In the genomic region with DNA sequence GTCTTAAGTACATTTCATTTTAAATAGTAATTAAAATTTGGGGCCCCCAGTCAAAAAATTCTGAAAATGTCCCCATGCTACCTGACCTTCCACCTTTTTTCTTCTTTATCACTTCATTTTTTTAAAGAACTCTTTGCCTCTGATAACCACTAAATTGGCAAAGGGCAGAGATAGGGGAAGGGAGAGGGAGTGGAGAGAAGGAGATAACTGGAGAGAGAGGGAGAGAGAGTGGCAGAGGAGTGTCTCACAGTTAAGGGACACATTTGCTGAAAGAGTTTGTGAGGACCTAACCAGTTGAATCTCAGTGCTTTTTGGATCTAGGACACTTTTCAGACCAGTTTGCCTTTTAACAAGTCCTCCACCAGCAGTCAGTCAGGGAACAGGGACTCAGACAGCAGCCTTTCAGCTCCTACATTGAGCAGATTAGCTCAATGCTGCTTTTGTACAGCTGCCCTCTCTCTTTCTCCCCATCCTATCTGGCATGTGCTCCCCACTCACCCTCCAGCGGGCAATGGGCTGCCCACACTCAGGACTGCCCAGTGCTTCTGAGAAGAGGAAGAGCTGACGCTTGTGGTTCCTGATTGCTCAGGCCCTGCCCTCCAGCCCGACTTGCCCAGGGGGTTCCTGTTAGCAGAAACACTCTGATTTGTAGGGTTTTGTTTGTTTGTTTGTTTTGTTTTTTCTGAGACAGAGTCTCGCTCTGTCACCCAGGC, we compare ENCODE assay signal across 18 cellular contexts. TPM values are rescaled to one million over a fixed set of nuclear protein-coding genes. Genes with fewer than 3 reads are reported as not detected.
DNase-seq lines count a peak whose midpoint lies in the region; ATAC-seq, FAIRE-seq and TF ChIP-seq lines count a peak whose summit lies in the region.
"Had no signal": no experiment of that assay in that cellular context is flagged by ENCODE, and none has a peak within 500 bp of the region (broad histone marks: within the 10 kb centered on the region; RNA-seq: fewer than 3 reads in every experiment).

No MANE protein-coding gene starts in this region.

- DNase-seq in right lobe of liver: peak in 2 of 3 donors; percentile 53 to 71
- no peak for DNase-seq in HepG2 (ENCODE audit: low spot score)
- peak; percentile 87 for DNase-seq in Right ventricle myocardium inferior (ENCODE audit: missing footprints)
- peak; percentile 20 for DNase-seq in midbrain (lab: John Stamatoyannopoulos, UW)
- peak; percentile 75 to 82 for DNase-seq in aorta
- DNase-seq in A673 (ENCODE audit: low spot score): no peak
- DNase-seq: activated CD4-positive, alpha-beta T cell treated with anti-CD3 and anti-CD28 coated beads for 48 hours; activated naive CD8-positive, alpha-beta T cell treated with anti-CD3 and anti-CD28 coated beads for 36 hours; Caco-2; KG1; naive thymus-derived CD8-positive, alpha-beta T cell; NCI-H2171 treated with DMSO at 0.1 percent for 48 hours; stomach; T-helper 17 cell had no signal

- in situ Hi-C loops in HepG2 (cut with HindIII; ENCODE audit: extremely low pct_ligation_motif_present, low pct_unique_long_range_greater_than_20kb): no loop called here

- ATAC-seq in right lobe of liver (peak; percentile 63 to 90 (median 78)), HepG2 (no peak), Right ventricle myocardium inferior (peak; percentile 81), aorta (ENCODE audit: low FRiP score) (peak; percentile 57), GM21367 (IDR thresholded peaks at IDR 0.05; ENCODE audit: unreplicated experiment) (no peak), GM18907 (IDR thresholded peaks at IDR 0.05; ENCODE audit: unreplicated experiment) (no peak)
- ATAC-seq: naive thymus-derived CD8-positive, alpha-beta T cell; T-helper 17 cell had no signal

- no peak for TF ChIP-seq CTCF in right lobe of liver (IDR thresholded peaks at IDR 0.05)
- TF ChIP-seq CTCF in HepG2 (CRISPR knock-in tag; IDR thresholded peaks at IDR 0.05): no peak
- TF ChIP-seq CTCF in A673 (conservative IDR thresholded peaks at IDR 0.05; ENCODE audit: low read depth, low read length): no peak

- TF ChIP-seq POLR2A in right lobe of liver (IDR thresholded peaks at IDR 0.05) (no peak), HepG2 (IDR thresholded peaks at IDR 0.05; ENCODE audit: insufficient read depth in 1 of 2, low read depth in 2 of 2, low read length in 2 of 2) (no peak)

- CTCF ChIA-PET in HepG2 (lab: Yijun Ruan, JAX; ENCODE audit: low intra/inter-chr PET ratio, low total read pairs) (no interaction called here), A673 (lab: Charles Lee) (no interaction called here)

- intact Hi-C loops in right lobe of liver (cut with DNase I): no loop called here
- intact Hi-C loops in HepG2 (cut with micrococcal nuclease; ENCODE audit: unreplicated experiment): no loop called here
- intact Hi-C loops in Right ventricle myocardium inferior (cut with DNase I): no loop called here
- intact Hi-C loops in aorta (cut with DNase I): no loop called here
- intact Hi-C loops in A673 (cut with micrococcal nuclease; ENCODE audit: unreplicated experiment): no loop called here

- H2AFZ ChIP-seq in HepG2 (ENCODE audit: low read length): no peak overlapping the region

- no peak overlapping the region for H3K27ac ChIP-seq in right lobe of liver
- no peak overlapping the region for H3K27ac ChIP-seq in HepG2 (ENCODE audit: extremely low read length, insufficient read depth, low read length)
- no peak overlapping the region for H3K27ac ChIP-seq in aorta (ENCODE audit: low read depth in 1 of 2, low read length in 2 of 2)
- no peak overlapping the region for H3K27ac ChIP-seq in A673 (ENCODE audit: low read depth, low read length, poor library complexity, severe bottlenecking)
- H3K27ac ChIP-seq: stomach had no signal

- H3K9me3 ChIP-seq in right lobe of liver (no peaks in the 10 kb centered on the region), HepG2 (ENCODE audit: low read length) (peaks cover under 1% of the 10 kb centered on the region; the same call in 1 of the 2 replicates), aorta (ENCODE audit: control insufficient read depth, low read length) (no peaks in the 10 kb centered on the region), A673 (ENCODE audit: low read depth, low read length, poor library complexity, severe bottlenecking) (peaks cover under 1% of the 10 kb centered on the region)
- H3K9me3 ChIP-seq: Caco-2, stomach had no signal

- FAIRE-seq in HepG2 (lab: Jason Lieb, UNC): no peak
- FAIRE-seq: G401.6, GM12891 had no signal

- no peak overlapping the region for H3K4me2 ChIP-seq in HepG2 (ENCODE audit: low read depth, low read length)

- no peaks in the 10 kb centered on the region for H4K20me1 ChIP-seq in HepG2 (ENCODE audit: insufficient read depth, low read length)

- no peaks in the 10 kb centered on the region for H3K27me3 ChIP-seq in right lobe of liver
- H3K27me3 ChIP-seq in HepG2 (ENCODE audit: control insufficient read depth in 1 of 2, insufficient read depth in 2 of 2, low read length in 2 of 2): no peaks in the 10 kb centered on the region
- no peaks in the 10 kb centered on the region for H3K27me3 ChIP-seq in aorta (ENCODE audit: control insufficient read depth in 1 of 2, insufficient read depth in 2 of 2, low read length in 1 of 2)
- H3K27me3 ChIP-seq in A673 (replicated peaks; ENCODE audit: insufficient read depth, low read depth, low read length, poor library complexity): no peaks in the 10 kb centered on the region
- H3K27me3 ChIP-seq: stomach had no signal

- H3K4me1 ChIP-seq in right lobe of liver (no peaks in the 10 kb centered on the region), HepG2 (ENCODE audit: insufficient read depth, low read length) (no peaks in the 10 kb centered on the region), aorta (ENCODE audit: control insufficient read depth in 1 of 2, insufficient read depth in 2 of 2, low read length in 2 of 2) (no peaks in the 10 kb centered on the region), A673 (ENCODE audit: insufficient read depth, low read length, poor library complexity, severe bottlenecking) (peaks cover 13% of the 10 kb centered on the region)

- H3K36me3 ChIP-seq in right lobe of liver (no peaks in the 10 kb centered on the region), HepG2 (replicated peaks in 1 of 2; ENCODE audit: control insufficient read depth in 1 of 2, insufficient read depth in 2 of 2, low read length in 2 of 2) (peaks cover 0 to 2% of the 10 kb centered on the region in 2 experiments; a peak in 2 of 5 replicates), aorta (ENCODE audit: control insufficient read depth in 1 of 2, insufficient read depth in 2 of 2, low read length in 1 of 2) (peaks cover 2 to 5% of the 10 kb centered on the region in 2 donors), A673 (ENCODE audit: insufficient read depth, low read length, poor library complexity, severe bottlenecking) (no peaks in the 10 kb centered on the region)

- no peak overlapping the region for H3K9ac ChIP-seq in HepG2 (ENCODE audit: insufficient read depth, low read depth, low read length)

- no peak for TF ChIP-seq RAD21 in HepG2 (CRISPR knock-in tag; IDR thresholded peaks at IDR 0.05)

- no peak overlapping the region for H3K4me3 ChIP-seq in right lobe of liver
- no peak overlapping the region for H3K4me3 ChIP-seq in HepG2 (replicated peaks in 1 of 3; ENCODE audit: insufficient read depth in 1 of 3, low read depth in 2 of 3, low read length in 3 of 3)
- H3K4me3 ChIP-seq in aorta (ENCODE audit: low read length in 2 of 2): no peak overlapping the region
- no peak overlapping the region for H3K4me3 ChIP-seq in A673 (ENCODE audit: low read depth, low read length, poor library complexity, severe bottlenecking)
- H3K4me3 ChIP-seq: stomach had no signal

- POLR2A ChIA-PET in HepG2 (lab: Yijun Ruan, JAX) (no interaction called here), A673 (lab: Charles Lee; ENCODE audit: low non-redundant PET) (no interaction called here)

- no peaks in the 10 kb centered on the region for H3K79me2 ChIP-seq in HepG2 (ENCODE audit: insufficient read depth, low read length)

- TF ChIP-seq EP300 in HepG2 (IDR thresholded peaks at IDR 0.05; ENCODE audit: low read depth in 2 of 2, low read length in 2 of 2) (no peak), HepG2 (CRISPR knock-in tag; IDR thresholded peaks at IDR 0.05; ENCODE audit: borderline replicate concordance) (no peak)

- no TSS peak for BruUV-seq in HepG2 (replicated peaks; lab: Mats Ljungman, UMichigan)
- BruUV-seq in A673 (replicated peaks; lab: Mats Ljungman, UMichigan): no TSS peak

- WGBS in right lobe of liver (ENCODE audit: insufficient coverage, low coverage, low lambda C conversion rate, missing lambda C conversion rate): 50% methylated on average over 1 of the region's 4 CpGs
- WGBS in HepG2 (ENCODE audit: low lambda C conversion rate): 98% methylated on average over 4 of the region's 4 CpGs
- WGBS in aorta, 2 donors: 92 to 93% methylated on average over 4 of the region's 4 CpGs

TF ChIP-seq in HepG2, 621 proteins besides CTCF, POLR2A, EP300 and RAD21:
- no peak for TF ChIP-seq GLI4 (CRISPR knock-in tag; IDR thresholded peaks at IDR 0.05; ENCODE audit: borderline replicate concordance)

RNA-seq across cellular contexts. Expression of a gene that starts 14.4 kb away (rescaled TPM):
- total RNA-seq in right lobe of liver (1 to 10 TPM in 3 of 6 experiments, under 1 TPM in 3; 0.86 to 1.9 (median 1.0) TPM), HepG2 (2016; rRNA removed; fragmentation: Illumina TruSeq; extraction: Trizol) (3.2 and 4.4 TPM in 2 replicates), Right ventricle myocardium inferior (9.5 TPM), aorta (10 to 100 TPM; 12.3 to 20.7 TPM), A673 (2021) (12.0 and 12.6 TPM in 2 replicates)
- 2.7 and 3.0 TPM in 2 replicates for total RNA-seq in HepG2 (2016; cell fraction: cytosol; rRNA removed; fragmentation: Illumina TruSeq; extraction: Trizol; ENCODE audit: low read depth)
- total RNA-seq in HepG2 (2016; cell fraction: insoluble cytoplasmic fraction; rRNA removed; fragmentation: Illumina TruSeq; extraction: Trizol): 3.0 and 3.8 TPM in 2 replicates
- total RNA-seq in HepG2 (2016; cell fraction: membrane; rRNA removed; fragmentation: Illumina TruSeq; extraction: Trizol): 3.9 and 4.8 TPM in 2 replicates
- 3.3 and 4.0 TPM in 2 replicates for total RNA-seq in HepG2 (2016; cell fraction: nucleus; rRNA removed; fragmentation: Illumina TruSeq; extraction: Trizol)
- polyA plus RNA-seq in HepG2 (2011; rRNA removed) (1.4 and 2.2 TPM in 2 replicates), aorta (1 to 10 TPM; 5.3 to 5.5 TPM)
- polyA plus RNA-seq in HepG2 (2011; cell fraction: cytosol; rRNA removed): 1.1 and 2.0 TPM in 2 replicates
- 0.93 and 2.3 TPM in 2 replicates for polyA plus RNA-seq in HepG2 (2011; cell fraction: nucleus; rRNA removed)
- 1.1 and 1.8 TPM in 2 replicates for polyA plus RNA-seq in HepG2 (2012)
- 4.8 and 5.1 TPM in 2 replicates for polyA plus RNA-seq in HepG2 (2016; cell fraction: cytosol; fragmentation: Illumina TruSeq; extraction: Trizol; ENCODE audit: low read depth)
- polyA plus RNA-seq in HepG2 (2016; cell fraction: insoluble cytoplasmic fraction; fragmentation: Illumina TruSeq; extraction: Trizol; ENCODE audit: low read depth): 2.6 and 3.1 TPM in 2 replicates
- 3.6 and 4.0 TPM in 2 replicates for polyA plus RNA-seq in HepG2 (2016; cell fraction: membrane; fragmentation: Illumina TruSeq; extraction: Trizol; ENCODE audit: low read depth)
- polyA plus RNA-seq in HepG2 (2016; cell fraction: nucleus; fragmentation: Illumina TruSeq; extraction: Trizol; ENCODE audit: insufficient read depth, low read depth): 4.9 and 5.6 TPM in 2 replicates
- 2.0 and 2.2 TPM in 2 replicates for polyA minus RNA-seq in HepG2 (2011; rRNA and poly(A)+ RNA removed; ENCODE audit: low replicate concordance)
- 1.8 and 2.2 TPM in 2 replicates for polyA minus RNA-seq in HepG2 (2011; cell fraction: cytosol; rRNA and poly(A)+ RNA removed)
- polyA minus RNA-seq in HepG2 (2011; cell fraction: nucleus; rRNA and poly(A)+ RNA removed): 3.2 and 4.6 TPM in 2 replicates

Comparison
In these comparisons a context has a peak if more than half of its experiments do, and no peak if none do; other contexts are left out.
1. ATAC-seq: peak in right lobe of liver (4 of 4), Right ventricle myocardium inferior (single experiment) and aorta (single experiment); none in HepG2 (single experiment), GM21367 (single experiment) and GM18907 (single experiment).
2. DNase-seq: peak in right lobe of liver (2 of 3), Right ventricle myocardium inferior (single experiment), midbrain (single experiment) and aorta (2 of 2); none in HepG2 (single experiment) and A673 (single experiment).